Comparison of ENCODE assay signal across 1 cellular context in the genomic region with DNA sequence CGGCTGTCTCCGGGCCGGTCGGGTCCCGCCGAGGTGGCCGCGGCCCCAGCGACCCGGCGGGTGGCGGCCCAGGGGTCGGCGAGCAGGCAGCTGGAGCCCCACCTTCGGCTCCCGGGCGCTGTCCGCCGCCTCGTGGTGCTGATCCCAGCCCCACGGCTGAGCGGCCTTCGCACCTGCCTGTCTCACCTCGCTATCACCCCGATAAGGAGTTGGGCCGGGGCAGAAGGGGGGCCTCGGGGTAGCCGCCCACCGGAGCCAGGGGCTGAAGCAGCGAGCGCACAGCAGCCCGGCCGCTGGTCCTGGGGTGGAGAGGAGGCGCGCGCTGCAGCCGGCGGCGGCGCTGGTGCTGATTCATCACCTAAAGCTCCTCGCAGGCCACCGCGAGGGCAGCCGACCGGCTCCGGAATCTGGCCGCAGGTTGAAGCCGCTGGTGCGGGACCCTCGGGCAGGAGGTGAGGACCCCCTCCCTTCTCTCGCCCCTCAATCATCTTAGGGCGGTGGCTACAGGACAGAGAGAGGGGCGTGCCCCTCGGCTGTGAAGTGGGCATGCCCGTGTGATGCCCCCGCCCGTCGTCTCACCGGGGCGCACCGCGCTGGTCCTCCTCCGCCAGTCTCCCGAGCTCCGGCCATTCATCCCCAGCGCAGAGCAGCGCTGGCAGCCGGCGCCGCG.
TF ChIP-seq lines count a peak whose summit lies in the region.

No MANE protein-coding gene starts in this region.

TF ChIP-seq in HepG2, 621 proteins besides CTCF, POLR2A, EP300 and RAD21 (continued from another document and continues in another):
- 0 out of 2 replicates have a peak, but pooled peaks have one; percentile 42 for TF ChIP-seq ZNF598 (CRISPR knock-in tag; IDR thresholded peaks at IDR 0.05; ENCODE audit: borderline replicate concordance)
- peak; percentile 91 for TF ChIP-seq IRX3 (CRISPR knock-in tag; IDR thresholded peaks at IDR 0.05; ENCODE audit: borderline replicate concordance, low read depth)
- TF ChIP-seq SOX13 (IDR thresholded peaks at IDR 0.05): no peak
- peak in 1 of 2 experiments; percentile 16; a peak in 1 of 4 replicates for TF ChIP-seq SOX13 (CRISPR knock-in tag; conservative IDR thresholded peaks at IDR 0.05 in 1 of 2, IDR thresholded peaks at IDR 0.05 in 1 of 2)
- TF ChIP-seq ZNF24 (IDR thresholded peaks at IDR 0.05): no peak
- TF ChIP-seq ZNF780A (CRISPR knock-in tag; IDR thresholded peaks at IDR 0.05): no peak
- no peak for TF ChIP-seq TEF (CRISPR knock-in tag; IDR thresholded peaks at IDR 0.05)
- TF ChIP-seq FLYWCH1 (CRISPR knock-in tag; IDR thresholded peaks at IDR 0.05): no peak
- TF ChIP-seq KDM6A (CRISPR knock-in tag; IDR thresholded peaks at IDR 0.05; ENCODE audit: low read depth): no peak
- TF ChIP-seq ZNF766 (CRISPR knock-in tag; IDR thresholded peaks at IDR 0.05; ENCODE audit: borderline replicate concordance): peak; percentile 86
- TF ChIP-seq, protein P1, sequence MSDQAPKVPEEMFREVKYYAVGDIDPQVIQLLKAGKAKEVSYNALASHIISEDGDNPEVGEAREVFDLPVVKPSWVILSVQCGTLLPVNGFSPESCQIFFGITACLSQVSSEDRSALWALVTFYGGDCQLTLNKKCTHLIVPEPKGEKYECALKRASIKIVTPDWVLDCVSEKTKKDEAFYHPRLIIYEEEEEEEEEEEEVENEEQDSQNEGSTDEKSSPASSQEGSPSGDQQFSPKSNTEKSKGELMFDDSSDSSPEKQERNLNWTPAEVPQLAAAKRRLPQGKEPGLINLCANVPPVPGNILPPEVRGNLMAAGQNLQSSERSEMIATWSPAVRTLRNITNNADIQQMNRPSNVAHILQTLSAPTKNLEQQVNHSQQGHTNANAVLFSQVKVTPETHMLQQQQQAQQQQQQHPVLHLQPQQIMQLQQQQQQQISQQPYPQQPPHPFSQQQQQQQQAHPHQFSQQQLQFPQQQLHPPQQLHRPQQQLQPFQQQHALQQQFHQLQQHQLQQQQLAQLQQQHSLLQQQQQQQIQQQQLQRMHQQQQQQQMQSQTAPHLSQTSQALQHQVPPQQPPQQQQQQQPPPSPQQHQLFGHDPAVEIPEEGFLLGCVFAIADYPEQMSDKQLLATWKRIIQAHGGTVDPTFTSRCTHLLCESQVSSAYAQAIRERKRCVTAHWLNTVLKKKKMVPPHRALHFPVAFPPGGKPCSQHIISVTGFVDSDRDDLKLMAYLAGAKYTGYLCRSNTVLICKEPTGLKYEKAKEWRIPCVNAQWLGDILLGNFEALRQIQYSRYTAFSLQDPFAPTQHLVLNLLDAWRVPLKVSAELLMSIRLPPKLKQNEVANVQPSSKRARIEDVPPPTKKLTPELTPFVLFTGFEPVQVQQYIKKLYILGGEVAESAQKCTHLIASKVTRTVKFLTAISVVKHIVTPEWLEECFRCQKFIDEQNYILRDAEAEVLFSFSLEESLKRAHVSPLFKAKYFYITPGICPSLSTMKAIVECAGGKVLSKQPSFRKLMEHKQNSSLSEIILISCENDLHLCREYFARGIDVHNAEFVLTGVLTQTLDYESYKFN (CRISPR knock-in tag; conservative IDR thresholded peaks at IDR 0.05): no peak
- peak; percentile 62 for TF ChIP-seq RARA (CRISPR knock-in tag; IDR thresholded peaks at IDR 0.05)
- TF ChIP-seq, protein P2, sequence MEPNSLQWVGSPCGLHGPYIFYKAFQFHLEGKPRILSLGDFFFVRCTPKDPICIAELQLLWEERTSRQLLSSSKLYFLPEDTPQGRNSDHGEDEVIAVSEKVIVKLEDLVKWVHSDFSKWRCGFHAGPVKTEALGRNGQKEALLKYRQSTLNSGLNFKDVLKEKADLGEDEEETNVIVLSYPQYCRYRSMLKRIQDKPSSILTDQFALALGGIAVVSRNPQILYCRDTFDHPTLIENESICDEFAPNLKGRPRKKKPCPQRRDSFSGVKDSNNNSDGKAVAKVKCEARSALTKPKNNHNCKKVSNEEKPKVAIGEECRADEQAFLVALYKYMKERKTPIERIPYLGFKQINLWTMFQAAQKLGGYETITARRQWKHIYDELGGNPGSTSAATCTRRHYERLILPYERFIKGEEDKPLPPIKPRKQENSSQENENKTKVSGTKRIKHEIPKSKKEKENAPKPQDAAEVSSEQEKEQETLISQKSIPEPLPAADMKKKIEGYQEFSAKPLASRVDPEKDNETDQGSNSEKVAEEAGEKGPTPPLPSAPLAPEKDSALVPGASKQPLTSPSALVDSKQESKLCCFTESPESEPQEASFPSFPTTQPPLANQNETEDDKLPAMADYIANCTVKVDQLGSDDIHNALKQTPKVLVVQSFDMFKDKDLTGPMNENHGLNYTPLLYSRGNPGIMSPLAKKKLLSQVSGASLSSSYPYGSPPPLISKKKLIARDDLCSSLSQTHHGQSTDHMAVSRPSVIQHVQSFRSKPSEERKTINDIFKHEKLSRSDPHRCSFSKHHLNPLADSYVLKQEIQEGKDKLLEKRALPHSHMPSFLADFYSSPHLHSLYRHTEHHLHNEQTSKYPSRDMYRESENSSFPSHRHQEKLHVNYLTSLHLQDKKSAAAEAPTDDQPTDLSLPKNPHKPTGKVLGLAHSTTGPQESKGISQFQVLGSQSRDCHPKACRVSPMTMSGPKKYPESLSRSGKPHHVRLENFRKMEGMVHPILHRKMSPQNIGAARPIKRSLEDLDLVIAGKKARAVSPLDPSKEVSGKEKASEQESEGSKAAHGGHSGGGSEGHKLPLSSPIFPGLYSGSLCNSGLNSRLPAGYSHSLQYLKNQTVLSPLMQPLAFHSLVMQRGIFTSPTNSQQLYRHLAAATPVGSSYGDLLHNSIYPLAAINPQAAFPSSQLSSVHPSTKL (CRISPR knock-in tag; IDR thresholded peaks at IDR 0.05): peak; percentile 52
- TF ChIP-seq, protein P3, sequence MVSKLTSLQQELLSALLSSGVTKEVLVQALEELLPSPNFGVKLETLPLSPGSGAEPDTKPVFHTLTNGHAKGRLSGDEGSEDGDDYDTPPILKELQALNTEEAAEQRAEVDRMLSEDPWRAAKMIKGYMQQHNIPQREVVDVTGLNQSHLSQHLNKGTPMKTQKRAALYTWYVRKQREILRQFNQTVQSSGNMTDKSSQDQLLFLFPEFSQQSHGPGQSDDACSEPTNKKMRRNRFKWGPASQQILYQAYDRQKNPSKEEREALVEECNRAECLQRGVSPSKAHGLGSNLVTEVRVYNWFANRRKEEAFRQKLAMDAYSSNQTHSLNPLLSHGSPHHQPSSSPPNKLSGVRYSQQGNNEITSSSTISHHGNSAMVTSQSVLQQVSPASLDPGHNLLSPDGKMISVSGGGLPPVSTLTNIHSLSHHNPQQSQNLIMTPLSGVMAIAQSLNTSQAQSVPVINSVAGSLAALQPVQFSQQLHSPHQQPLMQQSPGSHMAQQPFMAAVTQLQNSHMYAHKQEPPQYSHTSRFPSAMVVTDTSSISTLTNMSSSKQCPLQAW (CRISPR knock-in tag; IDR thresholded peaks at IDR 0.05): no peak
- 0 out of 2 replicates have a peak, but pooled peaks have one; percentile 40 for TF ChIP-seq THAP11 (CRISPR knock-in tag; IDR thresholded peaks at IDR 0.05)
- no peak for TF ChIP-seq MTA3 (CRISPR knock-in tag; IDR thresholded peaks at IDR 0.05)
- 0 out of 2 replicates have a peak, but pooled peaks have one; percentile 39 for TF ChIP-seq RORA (CRISPR knock-in tag; IDR thresholded peaks at IDR 0.05)
- TF ChIP-seq, protein P4, sequence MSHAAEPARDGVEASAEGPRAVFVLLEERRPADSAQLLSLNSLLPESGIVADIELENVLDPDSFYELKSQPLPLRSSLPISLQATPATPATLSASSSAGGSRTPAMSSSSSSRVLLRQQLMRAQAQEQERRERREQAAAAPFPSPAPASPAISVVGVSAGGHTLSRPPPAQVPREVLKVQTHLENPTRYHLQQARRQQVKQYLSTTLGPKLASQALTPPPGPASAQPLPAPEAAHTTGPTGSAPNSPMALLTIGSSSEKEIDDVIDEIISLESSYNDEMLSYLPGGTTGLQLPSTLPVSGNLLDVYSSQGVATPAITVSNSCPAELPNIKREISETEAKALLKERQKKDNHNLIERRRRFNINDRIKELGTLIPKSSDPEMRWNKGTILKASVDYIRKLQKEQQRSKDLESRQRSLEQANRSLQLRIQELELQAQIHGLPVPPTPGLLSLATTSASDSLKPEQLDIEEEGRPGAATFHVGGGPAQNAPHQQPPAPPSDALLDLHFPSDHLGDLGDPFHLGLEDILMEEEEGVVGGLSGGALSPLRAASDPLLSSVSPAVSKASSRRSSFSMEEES (CRISPR knock-in tag; IDR thresholded peaks at IDR 0.05): peak; percentile 40; the same call in 1 of the 2 replicates
- TF ChIP-seq, protein P5, sequence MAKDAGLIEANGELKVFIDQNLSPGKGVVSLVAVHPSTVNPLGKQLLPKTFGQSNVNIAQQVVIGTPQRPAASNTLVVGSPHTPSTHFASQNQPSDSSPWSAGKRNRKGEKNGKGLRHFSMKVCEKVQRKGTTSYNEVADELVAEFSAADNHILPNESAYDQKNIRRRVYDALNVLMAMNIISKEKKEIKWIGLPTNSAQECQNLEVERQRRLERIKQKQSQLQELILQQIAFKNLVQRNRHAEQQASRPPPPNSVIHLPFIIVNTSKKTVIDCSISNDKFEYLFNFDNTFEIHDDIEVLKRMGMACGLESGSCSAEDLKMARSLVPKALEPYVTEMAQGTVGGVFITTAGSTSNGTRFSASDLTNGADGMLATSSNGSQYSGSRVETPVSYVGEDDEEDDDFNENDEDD (CRISPR knock-in tag; IDR thresholded peaks at IDR 0.05; ENCODE audit: borderline replicate concordance): no peak; the same call in 1 of the 2 replicates
- TF ChIP-seq RBM39 (IDR thresholded peaks at IDR 0.05; ENCODE audit: low read depth, low read length, poor library complexity, severe bottlenecking): no peak
- 0 out of 2 replicates have a peak, but pooled peaks have one; percentile 5 for TF ChIP-seq MAZ (IDR thresholded peaks at IDR 0.05; ENCODE audit: borderline replicate concordance, low read depth, low read length)
- TF ChIP-seq MAZ (CRISPR knock-in tag; IDR thresholded peaks at IDR 0.05; ENCODE audit: low read depth): peak; percentile 82
- peak; percentile 80; the same call in 1 of the 2 replicates for TF ChIP-seq ATF7-NPFF (CRISPR knock-in tag; IDR thresholded peaks at IDR 0.05; ENCODE audit: low read depth)
- TF ChIP-seq SKI (IDR thresholded peaks at IDR 0.05; ENCODE audit: partially characterized antibody): peak; percentile 58
- TF ChIP-seq, protein P6, sequence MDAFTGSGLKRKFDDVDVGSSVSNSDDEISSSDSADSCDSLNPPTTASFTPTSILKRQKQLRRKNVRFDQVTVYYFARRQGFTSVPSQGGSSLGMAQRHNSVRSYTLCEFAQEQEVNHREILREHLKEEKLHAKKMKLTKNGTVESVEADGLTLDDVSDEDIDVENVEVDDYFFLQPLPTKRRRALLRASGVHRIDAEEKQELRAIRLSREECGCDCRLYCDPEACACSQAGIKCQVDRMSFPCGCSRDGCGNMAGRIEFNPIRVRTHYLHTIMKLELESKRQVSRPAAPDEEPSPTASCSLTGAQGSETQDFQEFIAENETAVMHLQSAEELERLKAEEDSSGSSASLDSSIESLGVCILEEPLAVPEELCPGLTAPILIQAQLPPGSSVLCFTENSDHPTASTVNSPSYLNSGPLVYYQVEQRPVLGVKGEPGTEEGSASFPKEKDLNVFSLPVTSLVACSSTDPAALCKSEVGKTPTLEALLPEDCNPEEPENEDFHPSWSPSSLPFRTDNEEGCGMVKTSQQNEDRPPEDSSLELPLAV (CRISPR knock-in tag; conservative IDR thresholded peaks at IDR 0.05; ENCODE audit: low read depth): no peak
- TF ChIP-seq PAWR (CRISPR knock-in tag; IDR thresholded peaks at IDR 0.05; ENCODE audit: borderline replicate concordance): no peak
- TF ChIP-seq THAP7 (CRISPR knock-in tag; IDR thresholded peaks at IDR 0.05): no peak
- no peak for TF ChIP-seq FOXK2 (IDR thresholded peaks at IDR 0.05)
- TF ChIP-seq RFX1 (IDR thresholded peaks at IDR 0.05): no peak
- TF ChIP-seq, protein P7, sequence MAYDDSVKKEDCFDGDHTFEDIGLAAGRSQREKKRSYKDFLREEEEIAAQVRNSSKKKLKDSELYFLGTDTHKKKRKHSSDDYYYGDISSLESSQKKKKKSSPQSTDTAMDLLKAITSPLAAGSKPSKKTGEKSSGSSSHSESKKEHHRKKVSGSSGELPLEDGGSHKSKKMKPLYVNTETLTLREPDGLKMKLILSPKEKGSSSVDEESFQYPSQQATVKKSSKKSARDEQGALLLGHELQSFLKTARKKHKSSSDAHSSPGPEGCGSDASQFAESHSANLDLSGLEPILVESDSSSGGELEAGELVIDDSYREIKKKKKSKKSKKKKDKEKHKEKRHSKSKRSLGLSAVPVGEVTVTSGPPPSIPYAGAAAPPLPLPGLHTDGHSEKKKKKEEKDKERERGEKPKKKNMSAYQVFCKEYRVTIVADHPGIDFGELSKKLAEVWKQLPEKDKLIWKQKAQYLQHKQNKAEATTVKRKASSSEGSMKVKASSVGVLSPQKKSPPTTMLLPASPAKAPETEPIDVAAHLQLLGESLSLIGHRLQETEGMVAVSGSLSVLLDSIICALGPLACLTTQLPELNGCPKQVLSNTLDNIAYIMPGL (CRISPR knock-in tag; IDR thresholded peaks at IDR 0.05; ENCODE audit: borderline replicate concordance in 1 of 2, low read depth in 1 of 2): no peak
- TF ChIP-seq KDM1A (CRISPR knock-in tag; IDR thresholded peaks at IDR 0.05): no peak
- TF ChIP-seq ZNF543 (CRISPR knock-in tag; IDR thresholded peaks at IDR 0.05): 0 out of 2 replicates have a peak, but pooled peaks have one; percentile 72
- TF ChIP-seq, protein P8, sequence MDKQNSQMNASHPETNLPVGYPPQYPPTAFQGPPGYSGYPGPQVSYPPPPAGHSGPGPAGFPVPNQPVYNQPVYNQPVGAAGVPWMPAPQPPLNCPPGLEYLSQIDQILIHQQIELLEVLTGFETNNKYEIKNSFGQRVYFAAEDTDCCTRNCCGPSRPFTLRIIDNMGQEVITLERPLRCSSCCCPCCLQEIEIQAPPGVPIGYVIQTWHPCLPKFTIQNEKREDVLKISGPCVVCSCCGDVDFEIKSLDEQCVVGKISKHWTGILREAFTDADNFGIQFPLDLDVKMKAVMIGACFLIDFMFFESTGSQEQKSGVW (CRISPR knock-in tag; IDR thresholded peaks at IDR 0.05; ENCODE audit: borderline replicate concordance): no peak
- peak; percentile 87; the same call in 1 of the 2 replicates for TF ChIP-seq ZNF430 (CRISPR knock-in tag; IDR thresholded peaks at IDR 0.05)
- TF ChIP-seq SYNCRIP (IDR thresholded peaks at IDR 0.05; ENCODE audit: insufficient read depth, low read depth, low read length): no peak
- TF ChIP-seq JUN (CRISPR knock-in tag; IDR thresholded peaks at IDR 0.05): no peak
- no peak; the same call in 1 of the 2 replicates for TF ChIP-seq GATAD2A (CRISPR knock-in tag; IDR thresholded peaks at IDR 0.05)
- TF ChIP-seq ZBTB7B (CRISPR knock-in tag; IDR thresholded peaks at IDR 0.05): peak; percentile 87
- TF ChIP-seq ZNF333 (CRISPR knock-in tag; IDR thresholded peaks at IDR 0.05; ENCODE audit: borderline replicate concordance): no peak
